In genomic region chr22:24587251-24587650, GRCh38 we compare ENCODE assay signal across 23 cellular contexts. TPM values are rescaled to one million over a fixed set of nuclear protein-coding genes. Genes with fewer than 3 reads are reported as not detected.
A peak's percentile ranks its signal among the peaks of the same experiment; 100 is the strongest.
DNase-seq lines count a peak whose midpoint lies in the region; ATAC-seq, FAIRE-seq and TF ChIP-seq lines count a peak whose summit lies in the region.
"Had no signal": no experiment of that assay in that cellular context is flagged by ENCODE, and none has a peak within 500 bp of the region (broad histone marks: within the 10 kb centered on the region; RNA-seq: fewer than 3 reads in every experiment).

No MANE protein-coding gene starts in this region.

- DNase-seq in cardiac septum (ENCODE audit: low spot score) (peak; percentile 56), left cardiac atrium (no peak), RWPE1 (ENCODE audit: low spot score) (no peak), posterior vena cava (ENCODE audit: low spot score) (peak; percentile 71), urothelium cell line (ENCODE audit: low spot score) (no peak), NCI-H1417 treated with DMSO at 0.1 percent for 48 hours (lab: John Stamatoyannopoulos, UW) (no peak)
- no peak for DNase-seq in stimulated activated CD4-positive, alpha-beta T cell treated with anti-CD3 and anti-CD28 coated beads, Interleukin-2, amount 100 ng/mL, for 24 hours
- DNase-seq: 8988T; ACHN; Calu3; CD4-positive, alpha-beta T cell; COR-L47; DMS53; DMS79 treated with DMSO at 0.1 percent for 48 hours; GF-D8; H9; HFFc6 had no signal

- no peak for TF ChIP-seq CTCF in RWPE1 (conservative IDR thresholded peaks at IDR 0.05; ENCODE audit: low read depth)

- CTCF ChIA-PET in RWPE1 (lab: Yijun Ruan, JAX) = no interaction called here

- ATAC-seq in left cardiac atrium (no peak), HG03565 (IDR thresholded peaks at IDR 0.05; ENCODE audit: unreplicated experiment) (no peak)
- ATAC-seq: A549, GM23338, HCT116 had no signal

- POLR2A ChIA-PET in RWPE1 (lab: Yijun Ruan, JAX; ENCODE audit: low non-redundant PET) = no interaction called here

- intact Hi-C loops in cardiac septum (cut with DNase I) = no loop called here
- intact Hi-C loops in left cardiac atrium (cut with DNase I) = no loop called here
- intact Hi-C loops in posterior vena cava (cut with DNase I) = no loop called here

- peak overlapping the region; percentile 15 for H3K27ac ChIP-seq in RWPE1
- H3K27ac ChIP-seq: A549 had no signal

- peak; percentile 74 for FAIRE-seq in urothelium cell line (lab: Jason Lieb, UNC)
- FAIRE-seq: A549, GM12891, GM18507 had no signal

RNA-seq across cellular contexts. Expression of gene LRRC75B, which starts 5.6 kb away (rescaled TPM):
- total RNA-seq in cardiac septum (4.2 TPM), left cardiac atrium (1 to 10 TPM; 4.2 to 4.9 TPM), posterior vena cava (1 to 10 TPM; 6.6 to 9.3 TPM)
- total RNA-seq: CD4-positive, alpha-beta T cell had no signal

RNA-seq across cellular contexts. Expression of gene GGT1, which starts 15.7 kb away (rescaled TPM):
- 2.0 TPM for total RNA-seq in cardiac septum
- total RNA-seq in left cardiac atrium = 1 to 10 TPM; 3.8 to 3.9 TPM
- total RNA-seq in posterior vena cava = 1 to 10 TPM; 5.1 to 6.3 TPM

RNA-seq across cellular contexts. Expression of gene SNRPD3, which starts 31.5 kb away (rescaled TPM):
- total RNA-seq in cardiac septum = 62.9 TPM
- 10 to 100 TPM; 55.4 to 64.1 TPM for total RNA-seq in left cardiac atrium
- total RNA-seq in posterior vena cava = 10 to 100 TPM; 42.5 to 54.0 TPM

RNA-seq across cellular contexts. Expression of gene GUCD1, which starts 32.3 kb away (rescaled TPM):
- total RNA-seq in cardiac septum (97.4 TPM), left cardiac atrium (100 to 1,000 TPM; 138 to 147 TPM), posterior vena cava (10 to 100 TPM; 73.5 to 82.1 TPM)

Comparison
In these comparisons a context has a peak if more than half of its experiments do, and no peak if none do; other contexts are left out.
1. DNase-seq: peak in cardiac septum (single experiment) and posterior vena cava (single experiment); none in left cardiac atrium (single experiment), RWPE1 (single experiment), urothelium cell line (single experiment), stimulated activated CD4-positive, alpha-beta T cell treated with anti-CD3 and anti-CD28 coated beads, Interleukin-2, amount 100 ng/mL, for 24 hours (0 of 2) and NCI-H1417 treated with DMSO at 0.1 percent for 48 hours (single experiment).